1 cellular context compared by ENCODE assay signal in the genomic region with DNA sequence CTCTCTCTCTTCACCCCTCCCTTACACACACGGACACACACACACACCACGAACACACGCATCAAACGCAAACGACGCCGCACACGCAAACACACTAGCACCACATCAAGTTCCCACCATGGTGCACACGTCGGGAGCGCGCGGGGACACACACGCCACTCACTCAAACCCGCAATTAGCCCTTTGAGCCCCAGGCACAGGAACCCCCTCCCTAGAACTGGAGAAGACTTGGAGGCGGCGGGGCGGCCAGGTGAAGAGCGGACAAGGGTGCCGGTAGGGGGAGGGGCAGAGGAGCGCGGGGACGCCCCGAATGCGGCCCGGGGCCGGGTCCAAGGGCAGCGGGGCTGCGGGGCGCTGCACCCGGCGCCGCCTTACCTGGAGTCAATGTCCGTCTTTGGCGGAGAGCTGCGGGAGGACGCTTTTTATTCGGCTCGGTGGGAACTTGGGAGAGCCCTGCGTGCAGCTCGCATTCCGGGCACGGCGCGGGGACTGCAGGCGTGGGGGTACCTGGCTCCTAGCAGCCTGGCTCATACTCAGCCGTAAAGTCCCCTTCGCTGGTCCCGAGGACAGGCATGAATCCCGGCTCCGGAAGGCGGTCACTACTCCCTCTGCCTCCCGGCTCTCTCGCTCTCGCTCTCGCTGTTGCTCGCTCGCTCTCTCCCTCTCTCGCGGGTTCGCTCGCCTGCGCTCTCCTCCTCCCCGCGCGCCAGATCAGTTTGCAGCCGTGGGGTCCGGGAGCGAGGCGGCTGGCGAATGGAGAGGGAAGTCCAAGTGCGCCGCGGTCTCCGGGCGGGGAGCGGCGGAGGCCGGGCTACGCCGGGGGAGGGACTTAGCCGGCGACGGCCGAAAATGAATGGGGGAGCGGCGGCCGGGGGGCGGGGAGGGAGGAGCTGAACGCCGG.
TF ChIP-seq lines count a peak whose summit lies in the region.

A gene with protein sequence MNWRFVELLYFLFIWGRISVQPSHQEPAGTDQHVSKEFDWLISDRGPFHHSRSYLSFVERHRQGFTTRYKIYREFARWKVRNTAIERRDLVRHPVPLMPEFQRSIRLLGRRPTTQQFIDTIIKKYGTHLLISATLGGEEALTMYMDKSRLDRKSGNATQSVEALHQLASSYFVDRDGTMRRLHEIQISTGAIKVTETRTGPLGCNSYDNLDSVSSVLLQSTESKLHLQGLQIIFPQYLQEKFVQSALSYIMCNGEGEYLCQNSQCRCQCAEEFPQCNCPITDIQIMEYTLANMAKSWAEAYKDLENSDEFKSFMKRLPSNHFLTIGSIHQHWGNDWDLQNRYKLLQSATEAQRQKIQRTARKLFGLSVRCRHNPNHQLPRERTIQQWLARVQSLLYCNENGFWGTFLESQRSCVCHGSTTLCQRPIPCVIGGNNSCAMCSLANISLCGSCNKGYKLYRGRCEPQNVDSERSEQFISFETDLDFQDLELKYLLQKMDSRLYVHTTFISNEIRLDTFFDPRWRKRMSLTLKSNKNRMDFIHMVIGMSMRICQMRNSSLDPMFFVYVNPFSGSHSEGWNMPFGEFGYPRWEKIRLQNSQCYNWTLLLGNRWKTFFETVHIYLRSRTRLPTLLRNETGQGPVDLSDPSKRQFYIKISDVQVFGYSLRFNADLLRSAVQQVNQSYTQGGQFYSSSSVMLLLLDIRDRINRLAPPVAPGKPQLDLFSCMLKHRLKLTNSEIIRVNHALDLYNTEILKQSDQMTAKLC (minus strand): TSS at position 755 of the 901 bp plus-strand sequence. CDS start 56,080 bp downstream, outside the sequence.

TF ChIP-seq in GM12878, 131 proteins besides CTCF, POLR2A, EP300 and RAD21:
- no peak for TF ChIP-seq RELA (IDR thresholded peaks at IDR 0.05; ENCODE audit: borderline replicate concordance, partially characterized antibody)
- peak; percentile 65 for TF ChIP-seq SUZ12 (IDR thresholded peaks at IDR 0.05; ENCODE audit: unreplicated experiment)
